ENCODE assay signal across 10 cellular contexts in the genomic region with DNA sequence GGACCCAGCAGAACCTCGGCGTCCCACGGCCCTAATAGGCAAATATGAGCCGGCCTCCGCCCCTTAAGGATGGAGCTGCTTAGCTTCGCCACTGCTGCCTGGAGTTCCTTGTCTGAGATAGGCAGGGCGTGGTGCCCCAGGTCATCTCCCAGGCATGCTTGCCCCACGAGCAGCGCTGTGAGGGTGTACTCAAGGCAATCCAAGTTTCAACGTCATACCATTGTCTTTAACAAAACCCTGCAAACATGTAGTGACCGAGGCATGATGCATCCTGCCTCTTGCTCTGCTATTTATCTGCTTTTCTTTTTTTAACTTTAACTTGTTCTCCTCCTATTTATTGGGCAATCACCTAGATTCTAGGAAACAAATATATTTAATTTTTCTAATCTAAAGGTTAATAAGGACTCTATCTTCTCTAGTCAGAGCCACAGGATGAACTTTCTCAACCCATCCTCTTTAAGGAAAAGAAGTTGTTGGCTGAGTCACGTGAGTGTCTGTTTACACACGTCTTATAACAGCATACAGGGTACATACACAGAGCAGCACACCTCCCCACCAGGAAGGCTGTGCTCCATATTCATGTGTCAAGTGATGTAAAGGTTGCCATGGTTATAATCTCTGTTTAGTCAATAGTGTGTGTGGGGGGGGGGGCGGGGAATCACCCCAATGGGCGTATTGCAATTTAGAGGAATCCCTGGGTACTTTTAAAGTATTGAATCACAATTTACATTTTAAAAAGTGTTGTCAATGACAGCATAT. TPM values are rescaled to one million over a fixed set of nuclear protein-coding genes. Genes with fewer than 3 reads are reported as not detected.
DNase-seq lines count a peak whose midpoint lies in the region; ATAC-seq and TF ChIP-seq lines count a peak whose summit lies in the region.
"Had no signal": no experiment of that assay in that cellular context is flagged by ENCODE, and none has a peak within 500 bp of the region (broad histone marks: within the 10 kb centered on the region; RNA-seq: fewer than 3 reads in every experiment).

No MANE protein-coding gene starts in this region.

- no peak overlapping the region for H2AFZ ChIP-seq in MM.1S (ENCODE audit: low read length)

- DNase-seq in ACHN (peak; percentile 86), HT1080 (ENCODE audit: low read depth) (peak; percentile 93), astrocyte of the hippocampus (ENCODE audit: low read depth, low spot score) (peak; percentile 70), kidney tubule cell (ENCODE audit: low spot score) (peak; percentile 72), MM.1S (no peak), HuH-7 (ENCODE audit: low spot score) (no peak), AML-193 (lab: John Stamatoyannopoulos, UW) (no peak)
- DNase-seq: activated effector memory CD4-positive, alpha-beta T cell treated with anti-CD3 and anti-CD28 coated beads, Interleukin-2, amount 50 U/mL, for 16 hours had no signal

- no peak overlapping the region for H3K4me2 ChIP-seq in MM.1S (ENCODE audit: low read depth, low read length)

- H3K4me1 ChIP-seq in MM.1S (ENCODE audit: low read length), result peaks cover 23% of the 10 kb centered on the region

- no peak for TF ChIP-seq CTCF in MM.1S (IDR thresholded peaks at IDR 0.05; ENCODE audit: low read length)

- no peaks in the 10 kb centered on the region for H4K20me1 ChIP-seq in MM.1S (ENCODE audit: insufficient read depth, low read length)

- no peak overlapping the region for H3K4me3 ChIP-seq in MM.1S (ENCODE audit: low read length)
- H3K4me3 ChIP-seq: tibial nerve had no signal

- H3K79me2 ChIP-seq in MM.1S (ENCODE audit: low read length), result no peaks in the 10 kb centered on the region

- no peak for ATAC-seq in GM19035 (IDR thresholded peaks at IDR 0.05; ENCODE audit: unreplicated experiment)

- H3K27ac ChIP-seq in MM.1S (ENCODE audit: low read length), result no peak overlapping the region
- H3K27ac ChIP-seq: tibial nerve had no signal

- H3K9me2 ChIP-seq in MM.1S (replicated peaks; ENCODE audit: insufficient read depth, low read length), result no peaks in the 10 kb centered on the region

- H3K9ac ChIP-seq in MM.1S (ENCODE audit: low read length), result no peak overlapping the region

- no peaks in the 10 kb centered on the region for H3K9me3 ChIP-seq in MM.1S (replicated peaks; ENCODE audit: insufficient read depth, low read length)
- H3K9me3 ChIP-seq: tibial nerve had no signal

- H3K36me3 ChIP-seq in MM.1S (replicated peaks; ENCODE audit: insufficient read depth, low read length), result no peaks in the 10 kb centered on the region
- H3K36me3 ChIP-seq: tibial nerve had no signal

- H3K27me3 ChIP-seq in MM.1S (replicated peaks; ENCODE audit: insufficient read depth, low read length), result no peaks in the 10 kb centered on the region
- H3K27me3 ChIP-seq: tibial nerve had no signal

- H3F3A ChIP-seq in MM.1S (ENCODE audit: insufficient read depth, low read length), result peaks cover 15% of the 10 kb centered on the region

- in situ Hi-C loops in ACHN (cut with HindIII; ENCODE audit: low pct_ligation_motif_present, low pct_unique_long_range_greater_than_20kb, low sequenced_read_pairs), result no loop called here

RNA-seq across cellular contexts. Expression of a gene that starts 27.3 kb away (rescaled TPM):
- 5.2 and 6.8 TPM in 2 replicates for total RNA-seq in HT1080 (2014; rRNA removed; shearing (Covaris generic))
- polyA plus RNA-seq in HT1080 (2015; cell fraction: cytosol; rRNA removed), result 12.1 and 15.3 TPM in 2 replicates
- 44.6 and 48.6 TPM in 2 replicates for polyA plus RNA-seq in HT1080 (2015; cell fraction: nucleus; rRNA removed)

Comparison
In these comparisons a context has a peak if more than half of its experiments do, and no peak if none do; other contexts are left out.
1. DNase-seq: peak in ACHN (single experiment), HT1080 (single experiment), astrocyte of the hippocampus (single experiment) and kidney tubule cell (single experiment); none in MM.1S (single experiment), HuH-7 (single experiment) and AML-193 (0 of 2).